In genomic region chr2:105037572-105038382, GRCh38 we compare ENCODE assay signal across 8 cellular contexts. TPM values are rescaled to one million over a fixed set of nuclear protein-coding genes. Genes with fewer than 3 reads are reported as not detected.
DNase-seq lines count a peak whose midpoint lies in the region; ATAC-seq and TF ChIP-seq lines count a peak whose summit lies in the region.

TSS of gene MRPS9 (plus strand) at chr2:105038069. CDS start at chr2:105038093, 24 bp downstream.

- H3K27me3 ChIP-seq in GM06990 (replicated peaks; ENCODE audit: control insufficient read depth, insufficient read depth, low read length), result no peaks in the 10 kb centered on the region

- no peaks in the 10 kb centered on the region for H3K36me3 Mint-ChIP-seq in activated naive CD4-positive, alpha-beta T cell treated with anti-CD3 and anti-CD28 coated beads, Interleukin-2, amount 50 U/mL, for 24 hours

- peak within 1 kb of the TSS; percentile 93 for H3K4me3 ChIP-seq in GM06990 (replicated peaks; ENCODE audit: low read depth, low read length)

- DNase-seq in GM06990 (ENCODE audit: extremely low read depth, insufficient read length), result peak; percentile 99
- peak; percentile 92 for DNase-seq in NCI-H1092 (lab: John Stamatoyannopoulos, UW)
- DNase-seq in globus pallidus (ENCODE audit: low spot score), result peak; percentile 99
- DNase-seq in occipital lobe (lab: John Stamatoyannopoulos, UW), result peak; percentile 99

- H3K27me3 Mint-ChIP-seq in activated naive CD4-positive, alpha-beta T cell treated with anti-CD3 and anti-CD28 coated beads, Interleukin-2, amount 50 U/mL, for 24 hours, result no peaks in the 10 kb centered on the region

- no peaks in the 10 kb centered on the region for H3K36me3 ChIP-seq in GM06990 (ENCODE audit: control insufficient read depth, insufficient read depth, low read length)

- peak within 1 kb of the TSS; percentile 70 for H3K27ac ChIP-seq in temporal lobe (ENCODE audit: low read depth, low read length)

- no peaks in the 10 kb centered on the region for H3K9me3 Mint-ChIP-seq in activated naive CD4-positive, alpha-beta T cell treated with anti-CD3 and anti-CD28 coated beads, Interleukin-2, amount 50 U/mL, for 24 hours

- peak; percentile 100 for ATAC-seq in HG02588 (IDR thresholded peaks at IDR 0.05; ENCODE audit: unreplicated experiment)
- peak; percentile 99 for ATAC-seq in SK-N-SH treated with all-trans-retinoic acid at 6 μM for 48 hours

- peaks cover 55% of the 10 kb centered on the region for H3K4me1 Mint-ChIP-seq in activated naive CD4-positive, alpha-beta T cell treated with anti-CD3 and anti-CD28 coated beads, Interleukin-2, amount 50 U/mL, for 24 hours

- no peak for TF ChIP-seq CTCF in GM06990 (IDR thresholded peaks at IDR 0.05; ENCODE audit: insufficient read depth, low read length, poor library complexity, severe bottlenecking)

- peak within 1 kb of the TSS; percentile 97 for H3K4me3 Mint-ChIP-seq in activated naive CD4-positive, alpha-beta T cell treated with anti-CD3 and anti-CD28 coated beads, Interleukin-2, amount 50 U/mL, for 24 hours

- peak within 1 kb of the TSS; percentile 99 for H3K27ac Mint-ChIP-seq in activated naive CD4-positive, alpha-beta T cell treated with anti-CD3 and anti-CD28 coated beads, Interleukin-2, amount 50 U/mL, for 24 hours

TF ChIP-seq in SK-N-SH treated with all-trans-retinoic acid at 6 μM for 48 hours, 23 proteins besides CTCF, POLR2A, EP300 and RAD21:
- TF ChIP-seq POU6F1 (CRISPR knock-in tag; IDR thresholded peaks at IDR 0.05; ENCODE audit: borderline replicate concordance, low read depth), result no peak
- no peak for TF ChIP-seq RARB (CRISPR knock-in tag; IDR thresholded peaks at IDR 0.05)
- TF ChIP-seq PPARA (CRISPR knock-in tag; IDR thresholded peaks at IDR 0.05; ENCODE audit: borderline replicate concordance), result no peak
- TF ChIP-seq, protein P1, sequence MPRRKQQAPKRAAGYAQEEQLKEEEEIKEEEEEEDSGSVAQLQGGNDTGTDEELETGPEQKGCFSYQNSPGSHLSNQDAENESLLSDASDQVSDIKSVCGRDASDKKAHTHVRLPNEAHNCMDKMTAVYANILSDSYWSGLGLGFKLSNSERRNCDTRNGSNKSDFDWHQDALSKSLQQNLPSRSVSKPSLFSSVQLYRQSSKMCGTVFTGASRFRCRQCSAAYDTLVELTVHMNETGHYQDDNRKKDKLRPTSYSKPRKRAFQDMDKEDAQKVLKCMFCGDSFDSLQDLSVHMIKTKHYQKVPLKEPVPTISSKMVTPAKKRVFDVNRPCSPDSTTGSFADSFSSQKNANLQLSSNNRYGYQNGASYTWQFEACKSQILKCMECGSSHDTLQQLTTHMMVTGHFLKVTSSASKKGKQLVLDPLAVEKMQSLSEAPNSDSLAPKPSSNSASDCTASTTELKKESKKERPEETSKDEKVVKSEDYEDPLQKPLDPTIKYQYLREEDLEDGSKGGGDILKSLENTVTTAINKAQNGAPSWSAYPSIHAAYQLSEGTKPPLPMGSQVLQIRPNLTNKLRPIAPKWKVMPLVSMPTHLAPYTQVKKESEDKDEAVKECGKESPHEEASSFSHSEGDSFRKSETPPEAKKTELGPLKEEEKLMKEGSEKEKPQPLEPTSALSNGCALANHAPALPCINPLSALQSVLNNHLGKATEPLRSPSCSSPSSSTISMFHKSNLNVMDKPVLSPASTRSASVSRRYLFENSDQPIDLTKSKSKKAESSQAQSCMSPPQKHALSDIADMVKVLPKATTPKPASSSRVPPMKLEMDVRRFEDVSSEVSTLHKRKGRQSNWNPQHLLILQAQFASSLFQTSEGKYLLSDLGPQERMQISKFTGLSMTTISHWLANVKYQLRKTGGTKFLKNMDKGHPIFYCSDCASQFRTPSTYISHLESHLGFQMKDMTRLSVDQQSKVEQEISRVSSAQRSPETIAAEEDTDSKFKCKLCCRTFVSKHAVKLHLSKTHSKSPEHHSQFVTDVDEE (CRISPR knock-in tag; IDR thresholded peaks at IDR 0.05), result no peak
- no peak for TF ChIP-seq ZFP3 (CRISPR knock-in tag; IDR thresholded peaks at IDR 0.05)
- TF ChIP-seq SNAI2 (CRISPR knock-in tag; IDR thresholded peaks at IDR 0.05), result no peak
- no peak for TF ChIP-seq ISL1 (CRISPR knock-in tag; IDR thresholded peaks at IDR 0.05)
- TF ChIP-seq PATZ1 (CRISPR knock-in tag; IDR thresholded peaks at IDR 0.05; ENCODE audit: borderline replicate concordance), result no peak
- no peak for TF ChIP-seq ESRRG (CRISPR knock-in tag; IDR thresholded peaks at IDR 0.05)
- no peak for TF ChIP-seq ZFP30 (CRISPR knock-in tag; IDR thresholded peaks at IDR 0.05)
- no peak for TF ChIP-seq ARNTL (CRISPR knock-in tag; IDR thresholded peaks at IDR 0.05; ENCODE audit: borderline replicate concordance, low read depth)
- no peak for TF ChIP-seq OSR1 (CRISPR knock-in tag; IDR thresholded peaks at IDR 0.05)
- no peak for TF ChIP-seq ZNF565 (CRISPR knock-in tag; conservative IDR thresholded peaks at IDR 0.05; ENCODE audit: low read depth)
- TF ChIP-seq CSDC2 (CRISPR knock-in tag; IDR thresholded peaks at IDR 0.05), result no peak
TF ChIP-seq in SK-N-SH treated with all-trans-retinoic acid at 6 μM for 48 hours: peak in this region for 0.

RNA-seq across cellular contexts. Expression of gene MRPS9, which starts in this region (rescaled TPM):
- 15.1 TPM for total RNA-seq in occipital lobe
- 13.8 TPM for total RNA-seq in temporal lobe

Comparison
In these comparisons a context has a peak if more than half of its experiments do, and no peak if none do; other contexts are left out.
1. Peak in every context shown above with its lines: DNase-seq, ATAC-seq, H3K4me3 ChIP-seq and H3K27ac ChIP-seq.